ENCODE assay signal across 16 cellular contexts in genomic region chr12:50013361-50014147, GRCh38. TPM values are rescaled to one million over a fixed set of nuclear protein-coding genes. Genes with fewer than 3 reads are reported as not detected.
A peak's percentile ranks its signal among the peaks of the same experiment; 100 is the strongest.
DNase-seq lines count a peak whose midpoint lies in the region; ATAC-seq and TF ChIP-seq lines count a peak whose summit lies in the region.
"Had no signal": no experiment of that assay in that cellular context is flagged by ENCODE, and none has a peak within 500 bp of the region (broad histone marks: within the 10 kb centered on the region; RNA-seq: fewer than 3 reads in every experiment).

No MANE protein-coding gene starts in this region.

- H3K9me3 Mint-ChIP-seq in activated CD4-positive, alpha-beta memory T cell treated with anti-CD3 and anti-CD28 coated beads, Interleukin-2, amount 10 ng/mL, durations not matched to agents 7 days and 5 days, result no peaks in the 10 kb centered on the region
- no peaks in the 10 kb centered on the region for H3K9me3 Mint-ChIP-seq in activated CD4-positive, alpha-beta memory T cell treated with anti-CD3 and anti-CD28 coated beads for 36 hours
- H3K9me3 Mint-ChIP-seq: naive thymus-derived CD4-positive, alpha-beta T cell had no signal

- TF ChIP-seq CTCF in Panc1 (IDR thresholded peaks at IDR 0.05), result no peak
- no peak for TF ChIP-seq CTCF in dorsolateral prefrontal cortex (IDR thresholded peaks at IDR 0.05 in 54 of 56, conservative IDR thresholded peaks at IDR 0.05 in 2 of 56; ENCODE audit: low read depth in 1 of 56, partially characterized antibody in 56 of 56)
- TF ChIP-seq CTCF in gastrocnemius medialis (IDR thresholded peaks at IDR 0.05 in 4 of 5, conservative IDR thresholded peaks at IDR 0.05 in 1 of 5), result no peak

- DNase-seq in activated CD4-positive, alpha-beta memory T cell treated with anti-CD3 and anti-CD28 coated beads, Interleukin-2, amount 10 ng/mL, durations not matched to agents 7 days and 5 days, result no peak
- no peak for DNase-seq in activated CD4-positive, alpha-beta memory T cell treated with anti-CD3 and anti-CD28 coated beads for 36 hours
- DNase-seq in Panc1 (ENCODE audit: low read depth, low spot score) (no peak), dorsolateral prefrontal cortex (no peak), substantia nigra (lab: John Stamatoyannopoulos, UW) (no peak), NCI-H2227 (lab: John Stamatoyannopoulos, UW; ENCODE audit: unreplicated experiment) (no peak), gastrocnemius medialis (no peak)
- DNase-seq: activated effector memory CD4-positive, alpha-beta T cell treated with anti-CD3 and anti-CD28 coated beads, Interleukin-2, amount 50 U/mL, for 16 hours; left ventricle myocardium inferior; naive thymus-derived CD4-positive, alpha-beta T cell; NCI-H2107; T-helper 9 cell had no signal

- no peaks in the 10 kb centered on the region for H3K27me3 Mint-ChIP-seq in activated CD4-positive, alpha-beta memory T cell treated with anti-CD3 and anti-CD28 coated beads, Interleukin-2, amount 10 ng/mL, durations not matched to agents 7 days and 5 days
- no peaks in the 10 kb centered on the region for H3K27me3 Mint-ChIP-seq in activated CD4-positive, alpha-beta memory T cell treated with anti-CD3 and anti-CD28 coated beads for 36 hours
- H3K27me3 Mint-ChIP-seq: naive thymus-derived CD4-positive, alpha-beta T cell had no signal

- H3K27ac ChIP-seq in Panc1 (ENCODE audit: low read length) (no peak overlapping the region), dorsolateral prefrontal cortex (peak overlapping the region in 58 of 59 donors; percentile 3 to 88 (median 74)), substantia nigra (ENCODE audit: low read depth, low read length, poor library complexity, severe bottlenecking) (peak overlapping the region; percentile 86), gastrocnemius medialis (no peak overlapping the region)
- H3K27ac ChIP-seq: ascending aorta, left ventricle myocardium inferior, suprapubic skin had no signal

- no peak for TF ChIP-seq POLR2A in gastrocnemius medialis (IDR thresholded peaks at IDR 0.05)

- intact Hi-C loops in activated CD4-positive, alpha-beta memory T cell treated with anti-CD3 and anti-CD28 coated beads for 36 hours (cut with micrococcal nuclease), result no loop called here
- intact Hi-C loops in Panc1 (cut with micrococcal nuclease; ENCODE audit: unreplicated experiment) (no loop called here), dorsolateral prefrontal cortex (cut with DNase I) (no loop called here), gastrocnemius medialis (cut with DNase I; ENCODE audit: low total_unique reads) (no loop called here)

- peak overlapping the region; percentile 22 for H3K27ac Mint-ChIP-seq in activated CD4-positive, alpha-beta memory T cell treated with anti-CD3 and anti-CD28 coated beads, Interleukin-2, amount 10 ng/mL, durations not matched to agents 7 days and 5 days
- H3K27ac Mint-ChIP-seq in activated CD4-positive, alpha-beta memory T cell treated with anti-CD3 and anti-CD28 coated beads for 36 hours, result no peak overlapping the region

- H3K4me3 Mint-ChIP-seq in activated CD4-positive, alpha-beta memory T cell treated with anti-CD3 and anti-CD28 coated beads, Interleukin-2, amount 10 ng/mL, durations not matched to agents 7 days and 5 days, result no peak overlapping the region
- H3K4me3 Mint-ChIP-seq in activated CD4-positive, alpha-beta memory T cell treated with anti-CD3 and anti-CD28 coated beads for 36 hours, result no peak overlapping the region
- H3K4me3 Mint-ChIP-seq: naive thymus-derived CD4-positive, alpha-beta T cell had no signal

- CTCF ChIA-PET in activated CD4-positive, alpha-beta memory T cell treated with anti-CD3 and anti-CD28 coated beads, Interleukin-2, amount 10 ng/mL, durations not matched to agents 7 days and 5 days (lab: Charles Lee), result interaction anchor here (0.5 to 2.1 kb wide), 9 partner anchors 16 to 223 kb away, joined by 3 to 12 read pairs (median 3); no protein-coding TSS in a partner anchor
- CTCF ChIA-PET in activated CD4-positive, alpha-beta memory T cell treated with anti-CD3 and anti-CD28 coated beads for 36 hours (lab: Charles Lee), result interaction anchor here (0.8 to 2.8 kb wide), 6 partner anchors 12 to 57 kb away, joined by 3 to 16 read pairs (median 4); partner anchors contain the start of gene RACGAP1
- CTCF ChIA-PET in Panc1 (lab: Charles Lee), result interaction anchor here (0.6 to 0.8 kb wide), 2 partner anchors 187 to 250 kb away, joined by 3 read pairs; no protein-coding TSS in a partner anchor

- H3K4me1 ChIP-seq in Panc1 (ENCODE audit: control insufficient read depth, insufficient read depth, low read length), result no peaks in the 10 kb centered on the region
- H3K4me1 ChIP-seq in gastrocnemius medialis, result peaks cover 0 to 3% of the 10 kb centered on the region in 2 donors

- ATAC-seq in Panc1, result no peak; the same call in 1 of the 2 replicates
- no peak for ATAC-seq in HG02571 (IDR thresholded peaks at IDR 0.05; ENCODE audit: unreplicated experiment)
- ATAC-seq in gastrocnemius medialis, result no peak
- ATAC-seq: naive thymus-derived CD4-positive, alpha-beta T cell had no signal

- H3K36me3 ChIP-seq in Panc1 (ENCODE audit: control insufficient read depth, insufficient read depth, low read length) (peaks cover 17% of the 10 kb centered on the region; the same call in 1 of the 2 replicates), gastrocnemius medialis (no peaks in the 10 kb centered on the region)
- H3K36me3 ChIP-seq: ascending aorta, left ventricle myocardium inferior, suprapubic skin had no signal

- peaks cover 29% of the 10 kb centered on the region for H3K4me1 Mint-ChIP-seq in activated CD4-positive, alpha-beta memory T cell treated with anti-CD3 and anti-CD28 coated beads, Interleukin-2, amount 10 ng/mL, durations not matched to agents 7 days and 5 days
- H3K4me1 Mint-ChIP-seq in activated CD4-positive, alpha-beta memory T cell treated with anti-CD3 and anti-CD28 coated beads for 36 hours (ENCODE audit: low read depth), result peaks cover 10% of the 10 kb centered on the region

- no peaks in the 10 kb centered on the region for H3K9me3 ChIP-seq in Panc1 (ENCODE audit: control insufficient read depth, insufficient read depth, low read depth, low read length)
- H3K9me3 ChIP-seq in gastrocnemius medialis, result no peaks in the 10 kb centered on the region
- H3K9me3 ChIP-seq: ascending aorta, left ventricle myocardium inferior, suprapubic skin had no signal

- POLR2A ChIA-PET in activated CD4-positive, alpha-beta memory T cell treated with anti-CD3 and anti-CD28 coated beads, Interleukin-2, amount 10 ng/mL, durations not matched to agents 7 days and 5 days (lab: Charles Lee), result interaction anchor here (2.3 kb wide), 1 partner anchor 12 kb away, joined by 12 read pairs; the partner anchor contains the start of gene RACGAP1
- POLR2A ChIA-PET in activated CD4-positive, alpha-beta memory T cell treated with anti-CD3 and anti-CD28 coated beads for 36 hours (lab: Charles Lee), result interaction anchor here (0.7 to 0.9 kb wide), 2 partner anchors 8 to 251 kb away, joined by 3 to 4 read pairs; no protein-coding TSS in a partner anchor
- POLR2A ChIA-PET in Panc1 (lab: Charles Lee), result no interaction called here

- in situ Hi-C loops in Panc1 (cut with HindIII; ENCODE audit: low pct_unique_long_range_greater_than_20kb, low sequenced_read_pairs), result no loop called here
- in situ Hi-C loops in gastrocnemius medialis (cut with MboI; ENCODE audit: low sequenced_read_pairs in 4 of 4), result no loop called here

- TSS peak; percentile 52 for BruUV-seq in Panc1 (replicated peaks; lab: Mats Ljungman, UMichigan)

- H3K27me3 ChIP-seq in Panc1 (ENCODE audit: control insufficient read depth, insufficient read depth, low read length) (no peaks in the 10 kb centered on the region), dorsolateral prefrontal cortex (no peaks in the 10 kb centered on the region), gastrocnemius medialis (no peaks in the 10 kb centered on the region)
- H3K27me3 ChIP-seq: ascending aorta, suprapubic skin had no signal

- H3K36me3 Mint-ChIP-seq in activated CD4-positive, alpha-beta memory T cell treated with anti-CD3 and anti-CD28 coated beads, Interleukin-2, amount 10 ng/mL, durations not matched to agents 7 days and 5 days (ENCODE audit: low read depth), result peaks cover 43% of the 10 kb centered on the region
- peaks cover 22% of the 10 kb centered on the region for H3K36me3 Mint-ChIP-seq in activated CD4-positive, alpha-beta memory T cell treated with anti-CD3 and anti-CD28 coated beads for 36 hours

- no peak overlapping the region for H3K4me3 ChIP-seq in Panc1 (ENCODE audit: low read depth in 2 of 2, low read length in 2 of 2)
- H3K4me3 ChIP-seq in dorsolateral prefrontal cortex, result peak overlapping the region in 6 of 59 donors; percentile 10 to 35 (median 23)
- H3K4me3 ChIP-seq in gastrocnemius medialis, result no peak overlapping the region
- H3K4me3 ChIP-seq: ascending aorta, left ventricle myocardium inferior, suprapubic skin had no signal

RNA-seq across cellular contexts. Expression of gene RACGAP1, which starts 11.7 kb away (rescaled TPM):
- 100 to 1,000 TPM; 172 to 179 TPM for total RNA-seq in activated CD4-positive, alpha-beta memory T cell treated with anti-CD3 and anti-CD28 coated beads, Interleukin-2, amount 10 ng/mL, durations not matched to agents 7 days and 5 days
- 100 to 1,000 TPM; 145 to 152 TPM for total RNA-seq in activated CD4-positive, alpha-beta memory T cell treated with anti-CD3 and anti-CD28 coated beads for 36 hours
- total RNA-seq in Panc1 (2021; ENCODE audit: unreplicated experiment) (147 TPM), dorsolateral prefrontal cortex (10 to 100 TPM in 117 of 120 experiments, 1 to 10 TPM in 3; 9.2 to 27.7 (median 16.1) TPM), gastrocnemius medialis (10 to 100 TPM in 1 of 4 donors, 1 to 10 TPM in 3; 5.6 to 13.3 (median 6.5) TPM)
- polyA plus RNA-seq in Panc1 (2012; ENCODE audit: insufficient read length), result 63.2 TPM

RNA-seq across cellular contexts. Expression of gene AQP6, which starts 40.8 kb away (rescaled TPM):
- total RNA-seq in activated CD4-positive, alpha-beta memory T cell treated with anti-CD3 and anti-CD28 coated beads, Interleukin-2, amount 10 ng/mL, durations not matched to agents 7 days and 5 days, result not detected
- total RNA-seq in activated CD4-positive, alpha-beta memory T cell treated with anti-CD3 and anti-CD28 coated beads for 36 hours, result not detected
- 0.31 TPM for total RNA-seq in Panc1 (2021; ENCODE audit: unreplicated experiment)
- 0.17 TPM for polyA plus RNA-seq in Panc1 (2012; ENCODE audit: insufficient read length)
- total RNA-seq in dorsolateral prefrontal cortex, result 1 to 10 TPM in 92 of 120 experiments, under 1 TPM in 28; 0.34 to 8.9 (median 1.6) TPM
- not detected for total RNA-seq in gastrocnemius medialis
- total RNA-seq: ascending aorta; left ventricle myocardium inferior; naive thymus-derived CD4-positive, alpha-beta T cell; renal cortical epithelial cell; suprapubic skin had no signal
- polyA plus RNA-seq: naive thymus-derived CD4-positive, alpha-beta T cell had no signal

RNA-seq across cellular contexts. Expression of gene ASIC1, which starts 43.8 kb away (rescaled TPM):
- under 1 TPM; 0.91 to 0.98 TPM for total RNA-seq in activated CD4-positive, alpha-beta memory T cell treated with anti-CD3 and anti-CD28 coated beads, Interleukin-2, amount 10 ng/mL, durations not matched to agents 7 days and 5 days
- 1 to 10 TPM; 1.1 to 1.6 TPM for total RNA-seq in activated CD4-positive, alpha-beta memory T cell treated with anti-CD3 and anti-CD28 coated beads for 36 hours
- total RNA-seq in Panc1 (2021; ENCODE audit: unreplicated experiment) (13.5 TPM), dorsolateral prefrontal cortex (10 to 100 TPM; 24.4 to 56.2 (median 38.4) TPM), gastrocnemius medialis (under 1 TPM in 2 of 4 donors, not detected in 2; 0.15 to 0.53 TPM)
- 14.4 TPM for polyA plus RNA-seq in Panc1 (2012; ENCODE audit: insufficient read length)
- total RNA-seq: ascending aorta had no signal

RNA-seq across cellular contexts. Expression of gene AQP5, which starts 51.9 kb away (rescaled TPM):
- total RNA-seq in activated CD4-positive, alpha-beta memory T cell treated with anti-CD3 and anti-CD28 coated beads, Interleukin-2, amount 10 ng/mL, durations not matched to agents 7 days and 5 days, result not detected
- not detected for total RNA-seq in activated CD4-positive, alpha-beta memory T cell treated with anti-CD3 and anti-CD28 coated beads for 36 hours
- total RNA-seq in Panc1 (2021; ENCODE audit: unreplicated experiment) (0.72 TPM), dorsolateral prefrontal cortex (1 to 10 TPM in 46 of 120 experiments, under 1 TPM in 61, not detected in 13; 0.29 to 5.2 (median 0.92) TPM), gastrocnemius medialis (not detected)
- polyA plus RNA-seq in Panc1 (2012; ENCODE audit: insufficient read length), result 0.16 TPM
- total RNA-seq: ascending aorta; naive thymus-derived CD4-positive, alpha-beta T cell; renal cortical epithelial cell had no signal
- polyA plus RNA-seq: naive thymus-derived CD4-positive, alpha-beta T cell had no signal

Comparison
In these comparisons a context has a peak if more than half of its experiments do, and no peak if none do; other contexts are left out.
1. H3K27ac ChIP-seq: peak in dorsolateral prefrontal cortex (58 of 59) and substantia nigra (single experiment); none in Panc1 (single experiment) and gastrocnemius medialis (0 of 4).